24 cellular contexts compared by ENCODE assay signal in genomic region chr20:34190262-34190661, GRCh38. TPM values are rescaled to one million over a fixed set of nuclear protein-coding genes. Genes with fewer than 3 reads are reported as not detected.
"Had no signal": no experiment of that assay in that cellular context is flagged by ENCODE, and none has a peak within 500 bp of the region (broad histone marks: within the 10 kb centered on the region; RNA-seq: fewer than 3 reads in every experiment).

No MANE protein-coding gene starts in this region.

- H3K4me3 Mint-ChIP-seq: activated CD4-positive, alpha-beta memory T cell treated with anti-CD3 and anti-CD28 coated beads, Interleukin-2, amount 10 ng/mL, durations not matched to agents 7 days and 5 days; activated CD4-positive, alpha-beta T cell treated with anti-CD3 and anti-CD28 coated beads, Interleukin-2, amount 10 ng/mL, durations not matched to agents 7 days and 5 days; immature natural killer cell; natural killer cell; T-helper 1 cell treated with Interleukin-12 subunit alpha and Interleukin-12 subunit beta and Interleukin-4 antibody, amounts not matched to agents 30 μg/mL and 1 μg/mL, for 36 hours had no signal

- H3K27ac Mint-ChIP-seq: activated CD4-positive, alpha-beta memory T cell treated with anti-CD3 and anti-CD28 coated beads, Interleukin-2, amount 10 ng/mL, durations not matched to agents 7 days and 5 days; activated CD4-positive, alpha-beta T cell treated with anti-CD3 and anti-CD28 coated beads, Interleukin-2, amount 10 ng/mL, durations not matched to agents 7 days and 5 days; immature natural killer cell; natural killer cell; T-helper 1 cell treated with Interleukin-12 subunit alpha and Interleukin-12 subunit beta and Interleukin-4 antibody, amounts not matched to agents 30 μg/mL and 1 μg/mL, for 36 hours had no signal

- H3K27ac ChIP-seq: body of pancreas, cardiac muscle cell, colonic mucosa, dorsolateral prefrontal cortex, spleen, testis, upper lobe of left lung, vagina had no signal

- H3K9me3 Mint-ChIP-seq: activated CD4-positive, alpha-beta memory T cell treated with anti-CD3 and anti-CD28 coated beads, Interleukin-2, amount 10 ng/mL, durations not matched to agents 7 days and 5 days; activated CD4-positive, alpha-beta T cell treated with anti-CD3 and anti-CD28 coated beads, Interleukin-2, amount 10 ng/mL, durations not matched to agents 7 days and 5 days; activated naive CD4-positive, alpha-beta T cell treated with anti-CD3 and anti-CD28 coated beads, Interleukin-2, amount 50 U/mL, for 72 hours; immature natural killer cell; natural killer cell; T-helper 1 cell treated with Interleukin-12 subunit alpha and Interleukin-12 subunit beta and Interleukin-4 antibody, amounts not matched to agents 30 μg/mL and 1 μg/mL, for 36 hours had no signal

- H3K9me3 ChIP-seq: body of pancreas, colonic mucosa, spleen, testis, upper lobe of left lung, vagina had no signal

- FAIRE-seq: kidney had no signal

- H3K36me3 Mint-ChIP-seq: activated naive CD4-positive, alpha-beta T cell treated with anti-CD3 and anti-CD28 coated beads, Interleukin-2, amount 50 U/mL, for 72 hours; immature natural killer cell; natural killer cell had no signal

- H3K4me3 ChIP-seq: body of pancreas, cardiac muscle cell, colonic mucosa, dorsolateral prefrontal cortex, spleen, testis, upper lobe of left lung, vagina had no signal

- H3K36me3 ChIP-seq: cardiac muscle cell, colonic mucosa, spleen, upper lobe of left lung, vagina had no signal

- H3K27me3 ChIP-seq: body of pancreas, cardiac muscle cell, colonic mucosa, dorsolateral prefrontal cortex, testis, upper lobe of left lung, vagina had no signal

- H3K4me1 Mint-ChIP-seq: immature natural killer cell, natural killer cell had no signal

- ATAC-seq: natural killer cell had no signal

- DNase-seq: activated CD4-positive, CD25-positive, alpha-beta regulatory T cell treated with anti-CD3 and anti-CD28 coated beads, Interleukin-2, amount 50 U/mL, for 72 hours; kidney; natural killer cell; spleen; stimulated activated naive CD4-positive, alpha-beta T cell treated with Interleukin-2 at 50 U/mL for 16 hours; T-helper 9 cell had no signal

- H3K4me1 ChIP-seq: colonic mucosa, spleen, testis had no signal

RNA-seq across cellular contexts. Expression of gene ASIP, which starts 51.0 kb away (rescaled TPM):
- total RNA-seq: activated CD4-positive, alpha-beta memory T cell treated with anti-CD3 and anti-CD28 coated beads, Interleukin-2, amount 10 ng/mL, durations not matched to agents 7 days and 5 days; activated CD4-positive, alpha-beta T cell treated with anti-CD3 and anti-CD28 coated beads, Interleukin-2, amount 10 ng/mL, durations not matched to agents 7 days and 5 days; activated naive CD4-positive, alpha-beta T cell treated with anti-CD3 and anti-CD28 coated beads, Interleukin-2, amount 50 U/mL, for 72 hours; aorta; body of pancreas; cardiac muscle cell; colonic mucosa; fibroblast of lung; kidney; left colon; liver; natural killer cell; osteoblast; posterior vena cava; spleen; vagina had no signal
- polyA plus RNA-seq: aorta, fibroblast of lung had no signal
